ENCODE assay signal across 8 cellular contexts in genomic region chr3:49358884-49359225, GRCh38. TPM values are rescaled to one million over a fixed set of nuclear protein-coding genes. Genes with fewer than 3 reads are reported as not detected.
DNase-seq lines count a peak whose midpoint lies in the region; ATAC-seq and TF ChIP-seq lines count a peak whose summit lies in the region.

No MANE protein-coding gene starts in this region.

- H3K9me2 ChIP-seq in GM23248 (ENCODE audit: insufficient read depth), result no peaks in the 10 kb centered on the region

- H3K4me3 Mint-ChIP-seq in activated CD8-positive, alpha-beta T cell treated with anti-CD3 and anti-CD28 coated beads, Interleukin-2, amount 10 ng/mL, durations not matched to agents 7 days and 5 days, result peak overlapping the region; percentile 95

- H3K9me3 ChIP-seq in BE2C (no peaks in the 10 kb centered on the region), GM23248 (ENCODE audit: low read depth) (no peaks in the 10 kb centered on the region), iPS DF 6.9 (ENCODE audit: control insufficient read depth, insufficient read depth, low read length) (no peaks in the 10 kb centered on the region), stomach (no peaks in the 10 kb centered on the region)

- H3K27me3 Mint-ChIP-seq in activated CD8-positive, alpha-beta T cell treated with anti-CD3 and anti-CD28 coated beads, Interleukin-2, amount 10 ng/mL, durations not matched to agents 7 days and 5 days (ENCODE audit: low read depth), result no peaks in the 10 kb centered on the region

- no peak overlapping the region for H2AFZ ChIP-seq in GM23248

- no peaks in the 10 kb centered on the region for H4K20me1 ChIP-seq in GM23248 (ENCODE audit: insufficient read depth)

- POLR2A ChIA-PET in activated CD8-positive, alpha-beta T cell treated with anti-CD3 and anti-CD28 coated beads, Interleukin-2, amount 10 ng/mL, durations not matched to agents 7 days and 5 days (lab: Charles Lee), result interaction anchor here (0.7 to 3.2 kb wide), 6 partner anchors 8 to 265 kb away, joined by 3 to 36 read pairs (median 5); partner anchors contain the start of genes NICN1, QRICH1, RHOA and TCTA

- no peaks in the 10 kb centered on the region for H3K9me3 Mint-ChIP-seq in activated CD8-positive, alpha-beta T cell treated with anti-CD3 and anti-CD28 coated beads, Interleukin-2, amount 10 ng/mL, durations not matched to agents 7 days and 5 days (ENCODE audit: insufficient read depth)

- H3K27me3 ChIP-seq in BE2C (no peaks in the 10 kb centered on the region), GM23248 (replicated peaks; ENCODE audit: insufficient read depth) (no peaks in the 10 kb centered on the region), iPS DF 6.9 (ENCODE audit: control insufficient read depth, insufficient read depth, low read length) (no peaks in the 10 kb centered on the region), stomach (no peaks in the 10 kb centered on the region)

- peak overlapping the region; percentile 40 for H3K4me3 ChIP-seq in BE2C (ENCODE audit: low read depth, low read length)
- peak overlapping the region; percentile 76 for H3K4me3 ChIP-seq in GM23248
- peak overlapping the region; percentile 11; the same call in 1 of the 2 replicates for H3K4me3 ChIP-seq in iPS DF 6.9 (ENCODE audit: low read length)
- H3K4me3 ChIP-seq in stomach, result peak overlapping the region; percentile 66 to 81 (median 73)

- TF ChIP-seq CTCF in BE2C (IDR thresholded peaks at IDR 0.05; ENCODE audit: low read depth, low read length), result no peak
- no peak for TF ChIP-seq CTCF in stomach (IDR thresholded peaks at IDR 0.05)

- H3K36me3 ChIP-seq in BE2C (peaks cover 24% of the 10 kb centered on the region), GM23248 (ENCODE audit: low read depth) (peaks cover 48% of the 10 kb centered on the region), iPS DF 6.9 (ENCODE audit: control insufficient read depth, insufficient read depth, low read length) (peaks cover 12% of the 10 kb centered on the region; the same call in 1 of the 2 replicates), stomach (peaks cover 42 to 67% (median 64%) of the 10 kb centered on the region in 4 donors)

- TF ChIP-seq EP300 in stomach (IDR thresholded peaks at IDR 0.05), result no peak

- peaks cover 63% of the 10 kb centered on the region for H3F3A ChIP-seq in GM23248 (ENCODE audit: insufficient read depth)

- CTCF ChIA-PET in activated CD8-positive, alpha-beta T cell treated with anti-CD3 and anti-CD28 coated beads, Interleukin-2, amount 10 ng/mL, durations not matched to agents 7 days and 5 days (lab: Charles Lee), result interaction anchor here (1.3 to 7.9 kb wide), 4 partner anchors 14 to 91 kb away, joined by 4 to 53 read pairs (median 7); partner anchors contain the start of gene USP4

- H3K9ac ChIP-seq in GM23248, result peak overlapping the region; percentile 88

- no peak for ATAC-seq in activated CD8-positive, alpha-beta T cell treated with anti-CD3 and anti-CD28 coated beads, Interleukin-2, amount 10 ng/mL, durations not matched to agents 7 days and 5 days
- ATAC-seq in HG03025 (IDR thresholded peaks at IDR 0.05; ENCODE audit: low FRiP score, unreplicated experiment) (no peak), HG02938 (IDR thresholded peaks at IDR 0.05; ENCODE audit: unreplicated experiment) (no peak), HG02970 (IDR thresholded peaks at IDR 0.05; ENCODE audit: low FRiP score, unreplicated experiment) (no peak)

- DNase-seq in BE2C, result no peak
- no peak for DNase-seq in GM23248
- DNase-seq in activated CD8-positive, alpha-beta T cell treated with anti-CD3 and anti-CD28 coated beads, Interleukin-2, amount 10 ng/mL, durations not matched to agents 7 days and 5 days, result no peak
- DNase-seq in iPS DF 6.9 (ENCODE audit: low read depth, low spot score), result no peak
- no peak for DNase-seq in stomach

- no peak for TF ChIP-seq POLR2A in stomach (IDR thresholded peaks at IDR 0.05)

- in situ Hi-C loops in GM23248 (cut with MboI), result no loop called here

- H3K36me3 Mint-ChIP-seq in activated CD8-positive, alpha-beta T cell treated with anti-CD3 and anti-CD28 coated beads, Interleukin-2, amount 10 ng/mL, durations not matched to agents 7 days and 5 days (ENCODE audit: low read depth), result peaks cover 67% of the 10 kb centered on the region

- H3K27ac ChIP-seq in GM23248, result peak overlapping the region; percentile 83
- H3K27ac ChIP-seq in iPS DF 6.9 (ENCODE audit: low read length), result peak overlapping the region; percentile 28
- peak overlapping the region; percentile 88 to 98 (median 89) for H3K27ac ChIP-seq in stomach

- peaks cover 3% of the 10 kb centered on the region; the same call in 1 of the 2 replicates for H3K4me1 ChIP-seq in BE2C
- peaks cover 50% of the 10 kb centered on the region for H3K4me1 ChIP-seq in GM23248 (ENCODE audit: insufficient read depth)
- peaks cover 3% of the 10 kb centered on the region; the same call in 1 of the 2 replicates for H3K4me1 ChIP-seq in iPS DF 6.9 (ENCODE audit: control insufficient read depth, insufficient read depth, low read length)
- peaks cover 20 to 50% (median 42%) of the 10 kb centered on the region in 4 donors for H3K4me1 ChIP-seq in stomach

- H3K4me2 ChIP-seq in GM23248 (ENCODE audit: unreplicated experiment), result peak overlapping the region; percentile 63

- 3 to 12% methylated on average over 3 of the region's 3 CpGs for WGBS in GM23248 (ENCODE audit: low coverage in 1 of 2, low lambda C conversion rate in 2 of 2, missing lambda C conversion rate in 2 of 2), 2 experiments
- WGBS in iPS DF 6.9 (ENCODE audit: insufficient coverage, insufficient read length), result no CpG with 5 or more reads among the region's 3 CpGs
- WGBS in stomach, 5 donors, result 19 to 28% (median 24%) methylated on average over 3 of the region's 3 CpGs

- intact Hi-C loops in stomach (cut with DNase I; ENCODE audit: low total_unique reads), result loop anchor here (10.0 kb wide), 1 partner anchor 86 kb away; no protein-coding TSS in a partner anchor

- H3K4me1 Mint-ChIP-seq in activated CD8-positive, alpha-beta T cell treated with anti-CD3 and anti-CD28 coated beads, Interleukin-2, amount 10 ng/mL, durations not matched to agents 7 days and 5 days (ENCODE audit: low read depth), result peaks cover 47% of the 10 kb centered on the region

- peak overlapping the region; percentile 87 for H3K27ac Mint-ChIP-seq in activated CD8-positive, alpha-beta T cell treated with anti-CD3 and anti-CD28 coated beads, Interleukin-2, amount 10 ng/mL, durations not matched to agents 7 days and 5 days

- H3K79me2 ChIP-seq in GM23248 (ENCODE audit: insufficient read depth), result peaks cover 74% of the 10 kb centered on the region

RNA-seq across cellular contexts. Expression of gene GPX1, which starts 0.7 kb away (rescaled TPM):
- 535 TPM for polyA plus RNA-seq in BE2C (2012; ENCODE audit: insufficient read depth, insufficient read length, low read depth)
- total RNA-seq in GM23248 (2014; rRNA removed; shearing (Covaris generic)), result 201 and 229 TPM in 2 replicates
- polyA plus RNA-seq in GM23248 (2016; fragmentation: Nextera tagmentation; extraction: Ambion mirVana) (446 and 454 TPM in 2 replicates), stomach (100 to 1,000 TPM; 344 to 452 (median 355) TPM)
- total RNA-seq in activated CD8-positive, alpha-beta T cell treated with anti-CD3 and anti-CD28 coated beads, Interleukin-2, amount 10 ng/mL, durations not matched to agents 7 days and 5 days, result 100 to 1,000 TPM; 115 to 119 TPM
- 100 to 1,000 TPM in 3 of 5 donors, 10 to 100 TPM in 2; 58.4 to 350 (median 155) TPM for total RNA-seq in stomach

RNA-seq across cellular contexts. Expression of gene USP4, which starts 19.0 kb away (rescaled TPM):
- polyA plus RNA-seq in BE2C (2012; ENCODE audit: insufficient read depth, insufficient read length, low read depth), result 54.6 TPM
- total RNA-seq in GM23248 (2014; rRNA removed; shearing (Covaris generic)), result 11.2 and 17.6 TPM in 2 replicates
- 47.6 and 50.9 TPM in 2 replicates for polyA plus RNA-seq in GM23248 (2016; fragmentation: Nextera tagmentation; extraction: Ambion mirVana)
- total RNA-seq in activated CD8-positive, alpha-beta T cell treated with anti-CD3 and anti-CD28 coated beads, Interleukin-2, amount 10 ng/mL, durations not matched to agents 7 days and 5 days, result 10 to 100 TPM; 72.1 to 74.0 TPM
- 100 to 1,000 TPM in 2 of 5 donors, 10 to 100 TPM in 3; 21.9 to 123 (median 29.9) TPM for total RNA-seq in stomach
- polyA plus RNA-seq in stomach, result 10 to 100 TPM; 22.7 to 25.8 (median 22.9) TPM

RNA-seq across cellular contexts. Expression of gene RHOA, which starts 52.9 kb away (rescaled TPM):
- polyA plus RNA-seq in BE2C (2012; ENCODE audit: insufficient read depth, insufficient read length, low read depth), result 311 TPM
- 781 and 915 TPM in 2 replicates for total RNA-seq in GM23248 (2014; rRNA removed; shearing (Covaris generic))
- 996 and 1,025 TPM in 2 replicates for polyA plus RNA-seq in GM23248 (2016; fragmentation: Nextera tagmentation; extraction: Ambion mirVana)
- total RNA-seq in activated CD8-positive, alpha-beta T cell treated with anti-CD3 and anti-CD28 coated beads, Interleukin-2, amount 10 ng/mL, durations not matched to agents 7 days and 5 days, result 100 to 1,000 TPM; 518 to 520 TPM
- total RNA-seq in stomach, result 100 to 1,000 TPM; 107 to 380 (median 374) TPM
- polyA plus RNA-seq in stomach, result 100 to 1,000 TPM; 218 to 461 (median 340) TPM

RNA-seq across cellular contexts. Expression of gene TCTA, which starts 53.4 kb away (rescaled TPM):
- polyA plus RNA-seq in BE2C (2012; ENCODE audit: insufficient read depth, insufficient read length, low read depth), result 26.8 TPM
- 34.0 and 55.7 TPM in 2 replicates for total RNA-seq in GM23248 (2014; rRNA removed; shearing (Covaris generic))
- 52.2 and 55.0 TPM in 2 replicates for polyA plus RNA-seq in GM23248 (2016; fragmentation: Nextera tagmentation; extraction: Ambion mirVana)
- total RNA-seq in activated CD8-positive, alpha-beta T cell treated with anti-CD3 and anti-CD28 coated beads, Interleukin-2, amount 10 ng/mL, durations not matched to agents 7 days and 5 days, result 10 to 100 TPM; 19.6 to 25.2 TPM
- 10 to 100 TPM in 4 of 5 donors, not detected in 1; 10.3 to 39.8 (median 18.4) TPM for total RNA-seq in stomach
- polyA plus RNA-seq in stomach, result 10 to 100 TPM; 18.3 to 31.2 (median 22.1) TPM

Comparison
In these comparisons a context has a peak if more than half of its experiments do, and no peak if none do; other contexts are left out.
1. H3K4me3 ChIP-seq: peak in every context shown above with its lines; median percentile 76 in GM23248; 73 in stomach; 40 in BE2C; 11 in iPS DF 6.9.
2. H3K27ac ChIP-seq: peak in every context shown above with its lines; median percentile 89 in stomach; 83 in GM23248; 28 in iPS DF 6.9.